In the genomic region with DNA sequence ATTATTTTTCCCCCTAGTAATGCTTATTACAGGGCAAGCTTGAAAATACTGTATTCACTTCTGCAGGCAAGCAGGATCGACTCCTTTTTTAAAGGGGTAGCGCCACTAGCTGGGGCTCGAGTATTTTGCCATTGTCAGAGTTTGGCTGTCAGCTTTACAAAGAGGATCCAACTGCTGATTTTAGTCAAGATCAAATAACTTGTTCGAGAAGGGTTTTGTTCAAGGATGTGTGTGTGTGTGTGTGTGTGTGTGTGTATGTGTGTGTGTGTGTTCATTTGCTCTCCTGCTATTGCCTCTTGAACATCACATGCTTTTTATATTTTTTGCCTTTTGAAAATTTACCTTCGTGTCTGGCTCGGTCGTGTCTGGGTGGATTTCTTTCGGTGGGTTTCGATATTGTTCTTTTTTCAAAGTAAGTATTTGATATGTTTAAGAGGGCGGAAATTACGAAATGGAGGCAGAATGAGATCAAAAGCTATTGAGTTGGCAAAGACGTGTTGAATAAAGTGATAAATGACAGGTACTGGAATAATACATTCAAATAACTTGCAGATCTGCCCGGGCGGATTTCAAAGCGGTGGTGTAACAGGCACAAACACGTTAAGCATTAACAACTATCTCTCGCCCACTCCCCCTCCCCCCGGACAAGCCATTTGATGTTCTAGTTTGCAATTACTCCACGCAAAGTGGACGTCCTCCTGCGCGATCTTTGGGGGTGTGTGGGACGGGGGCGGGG, we compare ENCODE assay signal across 8 cellular contexts. TPM values are rescaled to one million over a fixed set of nuclear protein-coding genes. Genes with fewer than 3 reads are reported as not detected.
DNase-seq lines count a peak whose midpoint lies in the region; ATAC-seq, FAIRE-seq and TF ChIP-seq lines count a peak whose summit lies in the region.

No MANE protein-coding gene starts in this region.

- no peaks in the 10 kb centered on the region for H3K27me3 ChIP-seq in bronchial epithelial cell (ENCODE audit: control insufficient read depth, insufficient read depth, low read length)

- H3K27ac ChIP-seq in VCaP (peak overlapping the region; percentile 99), skin epidermis (peak overlapping the region; percentile 90 to 100 (median 97))

- peak; percentile 12 for ATAC-seq in GM18909 (IDR thresholded peaks at IDR 0.05; ENCODE audit: poor library complexity, unreplicated experiment)

- TF ChIP-seq CTCF in VCaP (conservative IDR thresholded peaks at IDR 0.05) (peak; percentile 40), bronchial epithelial cell (IDR thresholded peaks at IDR 0.05; ENCODE audit: insufficient read depth, low read length, severe bottlenecking) (peak; percentile 10)

- H3K36me3 ChIP-seq in bronchial epithelial cell (ENCODE audit: control insufficient read depth, insufficient read depth, low read length) = no peaks in the 10 kb centered on the region

- DNase-seq in AG08395 (ENCODE audit: low spot score) = peak; percentile 40
- DNase-seq in LoVo (ENCODE audit: low spot score) = peak; percentile 43
- DNase-seq in bronchial epithelial cell (ENCODE audit: low read depth) = peak; percentile 90
- peak; percentile 51 for DNase-seq in inferior parietal cortex (ENCODE audit: extremely low spot score)
- no peak for DNase-seq in DMS79 (lab: John Stamatoyannopoulos, UW)

- H3K4me3 ChIP-seq in bronchial epithelial cell (ENCODE audit: low read depth, low read length) (peak overlapping the region; percentile 76), skin epidermis (peak overlapping the region; percentile 59 to 85 (median 73))

- no peak for FAIRE-seq in bronchial epithelial cell (lab: Jason Lieb, UNC)

RNA-seq across cellular contexts. Expression of gene ARID5B, which starts 1.1 kb away (rescaled TPM):
- 7.1 and 13.7 TPM in 2 replicates for total RNA-seq in bronchial epithelial cell
